Comparison of ENCODE assay signal across 21 cellular contexts in genomic region chr18:48371854-48372598, GRCh38. TPM values are rescaled to one million over a fixed set of nuclear protein-coding genes. Genes with fewer than 3 reads are reported as not detected.
DNase-seq lines count a peak whose midpoint lies in the region; ATAC-seq, FAIRE-seq and TF ChIP-seq lines count a peak whose summit lies in the region.
"Had no signal": no experiment of that assay in that cellular context is flagged by ENCODE, and none has a peak within 500 bp of the region (broad histone marks: within the 10 kb centered on the region; RNA-seq: fewer than 3 reads in every experiment).

No MANE protein-coding gene starts in this region.

- no peak for DNase-seq in SK-N-SH
- DNase-seq in HepG2 (ENCODE audit: low spot score) = no peak
- no peak for DNase-seq in right lobe of liver
- DNase-seq in islet precursor cell = peak; percentile 33
- no peak for DNase-seq in activated naive CD4-positive, alpha-beta T cell treated with anti-CD3 and anti-CD28 coated beads, Interleukin-2, amount 50 U/mL, for 16 hours
- no peak for DNase-seq in activated T-cell treated with anti-CD3 and anti-CD28 coated beads, Interleukin-2, amount 50 U/mL, for 4 hours
- DNase-seq: COR-L47, DMS153, DMS79 treated with DMSO at 0.1 percent for 48 hours, EL, HCEC 1CT, HFFc6 had no signal

- in situ Hi-C loops in HepG2 (cut with HindIII; ENCODE audit: extremely low pct_ligation_motif_present, low pct_unique_long_range_greater_than_20kb) = no loop called here

- TF ChIP-seq POLR2A in HepG2 (IDR thresholded peaks at IDR 0.05; ENCODE audit: insufficient read depth in 1 of 2, low read depth in 2 of 2, low read length in 2 of 2) (no peak), right lobe of liver (IDR thresholded peaks at IDR 0.05) (no peak)

- H3F3A ChIP-seq in SK-N-SH (replicated peaks; ENCODE audit: insufficient read depth) = no peaks in the 10 kb centered on the region

- intact Hi-C loops in HepG2 (cut with micrococcal nuclease; ENCODE audit: unreplicated experiment) (no loop called here), right lobe of liver (cut with DNase I) (no loop called here)

- no peaks in the 10 kb centered on the region for H3K4me1 Mint-ChIP-seq in activated T-cell treated with anti-CD3 and anti-CD28 coated beads, Interleukin-2, amount 50 U/mL, for 4 hours (ENCODE audit: low read depth)
- H3K4me1 Mint-ChIP-seq: CD14-positive monocyte had no signal

- POLR2A ChIA-PET in SK-N-SH (lab: Yijun Ruan, JAX) (no interaction called here), HepG2 (lab: Yijun Ruan, JAX) (no interaction called here)

- no peak for ATAC-seq in SK-N-SH treated with all-trans-retinoic acid at 6 μM for 48 hours
- no peak for ATAC-seq in HepG2
- ATAC-seq in right lobe of liver = no peak
- ATAC-seq in activated T-cell treated with anti-CD3 and anti-CD28 coated beads, Interleukin-2, amount 50 U/mL, for 4 hours = no peak
- ATAC-seq in GM21381 (IDR thresholded peaks at IDR 0.05; ENCODE audit: unreplicated experiment) = no peak
- ATAC-seq: CD8-positive, alpha-beta T cell had no signal

- H3K9ac ChIP-seq in SK-N-SH (no peak overlapping the region), HepG2 (ENCODE audit: insufficient read depth, low read depth, low read length) (no peak overlapping the region)

- H3K4me2 ChIP-seq in SK-N-SH (no peak overlapping the region), HepG2 (ENCODE audit: low read depth, low read length) (no peak overlapping the region)

- H3K27ac ChIP-seq in SK-N-SH (ENCODE audit: low read depth in 2 of 2, low read length in 1 of 2) (peak overlapping the region in 1 of 2 experiments; percentile 47; a peak in 1 of 4 replicates), HepG2 (ENCODE audit: extremely low read length, insufficient read depth, low read length) (no peak overlapping the region), right lobe of liver (no peak overlapping the region)
- H3K27ac ChIP-seq: 22Rv1 had no signal

- H3K4me1 ChIP-seq in SK-N-SH (ENCODE audit: control insufficient read depth in 1 of 2, insufficient read depth in 2 of 2, low read depth in 1 of 2, low read length in 1 of 2) = peaks cover 0 to 34% of the 10 kb centered on the region in 2 experiments; a peak in 1 of 4 replicates
- no peaks in the 10 kb centered on the region for H3K4me1 ChIP-seq in HepG2 (ENCODE audit: insufficient read depth, low read length)
- no peaks in the 10 kb centered on the region for H3K4me1 ChIP-seq in right lobe of liver

- H3K4me3 Mint-ChIP-seq in activated T-cell treated with anti-CD3 and anti-CD28 coated beads, Interleukin-2, amount 50 U/mL, for 4 hours = no peak overlapping the region
- H3K4me3 Mint-ChIP-seq: CD14-positive monocyte; CD8-positive, alpha-beta T cell; HFFc6 had no signal

- no peaks in the 10 kb centered on the region for H3K36me3 ChIP-seq in SK-N-SH (replicated peaks in 1 of 2; ENCODE audit: control insufficient read depth in 1 of 2, insufficient read depth in 2 of 2, low read length in 1 of 2)
- no peaks in the 10 kb centered on the region for H3K36me3 ChIP-seq in HepG2 (replicated peaks in 1 of 2; ENCODE audit: control insufficient read depth in 1 of 2, insufficient read depth in 2 of 2, low read length in 2 of 2)
- H3K36me3 ChIP-seq in right lobe of liver = no peaks in the 10 kb centered on the region

- no peak for TF ChIP-seq CTCF in SK-N-SH (IDR thresholded peaks at IDR 0.05)
- no peak for TF ChIP-seq CTCF in HepG2 (CRISPR knock-in tag; IDR thresholded peaks at IDR 0.05)
- no peak for TF ChIP-seq CTCF in right lobe of liver (IDR thresholded peaks at IDR 0.05)

- H3K9me3 Mint-ChIP-seq in activated T-cell treated with anti-CD3 and anti-CD28 coated beads, Interleukin-2, amount 50 U/mL, for 4 hours = peaks cover 5% of the 10 kb centered on the region
- H3K9me3 Mint-ChIP-seq: CD8-positive, alpha-beta T cell; HFFc6 had no signal

- FAIRE-seq in HepG2 (lab: Jason Lieb, UNC) = no peak
- FAIRE-seq: D721Med, G401.6, HTR-8/SVneo had no signal

- no TSS peak for BruUV-seq in HepG2 (replicated peaks; lab: Mats Ljungman, UMichigan)

- TF ChIP-seq RAD21 in SK-N-SH (IDR thresholded peaks at IDR 0.05; ENCODE audit: low read length) = no peak
- no peak for TF ChIP-seq RAD21 in HepG2 (CRISPR knock-in tag; IDR thresholded peaks at IDR 0.05)

- TF ChIP-seq EP300 in SK-N-SH (IDR thresholded peaks at IDR 0.05; ENCODE audit: borderline replicate concordance in 1 of 2, low read depth in 1 of 2, low read length in 1 of 2) (no peak), HepG2 (IDR thresholded peaks at IDR 0.05; ENCODE audit: low read depth in 2 of 2, low read length in 2 of 2) (no peak), HepG2 (CRISPR knock-in tag; IDR thresholded peaks at IDR 0.05; ENCODE audit: borderline replicate concordance) (no peak)

- H3K36me3 Mint-ChIP-seq in activated T-cell treated with anti-CD3 and anti-CD28 coated beads, Interleukin-2, amount 50 U/mL, for 4 hours (ENCODE audit: insufficient read depth) = no peaks in the 10 kb centered on the region
- H3K36me3 Mint-ChIP-seq: CD14-positive monocyte; CD8-positive, alpha-beta T cell had no signal

- 70% methylated on average over 7 of the region's 7 CpGs for WGBS in SK-N-SH (ENCODE audit: low lambda C conversion rate)
- WGBS in HepG2 (ENCODE audit: low lambda C conversion rate) = 34% methylated on average over 7 of the region's 7 CpGs
- WGBS in right lobe of liver (ENCODE audit: insufficient coverage, low coverage, low lambda C conversion rate, missing lambda C conversion rate) = 79% methylated on average over 5 of the region's 7 CpGs

- H3K4me3 ChIP-seq in SK-N-SH (ENCODE audit: low read depth in 2 of 2, low read length in 1 of 2) (no peak overlapping the region), HepG2 (replicated peaks in 1 of 3; ENCODE audit: insufficient read depth in 1 of 3, low read depth in 2 of 3, low read length in 3 of 3) (no peak overlapping the region), right lobe of liver (no peak overlapping the region)

- H2AFZ ChIP-seq in SK-N-SH (ENCODE audit: low read depth) (no peak overlapping the region), HepG2 (ENCODE audit: low read length) (no peak overlapping the region)

- H3K9me3 ChIP-seq in SK-N-SH = no peaks in the 10 kb centered on the region
- H3K9me3 ChIP-seq in HepG2 (ENCODE audit: low read length) = no peaks in the 10 kb centered on the region
- H3K9me3 ChIP-seq in right lobe of liver = no peaks in the 10 kb centered on the region

- CTCF ChIA-PET in SK-N-SH (lab: Yijun Ruan, JAX) = interaction anchor here (1.1 kb wide), 2 partner anchors 12 to 93 kb away, joined by 3 to 5 read pairs; no protein-coding TSS in a partner anchor
- CTCF ChIA-PET in HepG2 (lab: Yijun Ruan, JAX; ENCODE audit: low intra/inter-chr PET ratio, low total read pairs) = no interaction called here

- H3K79me2 ChIP-seq in SK-N-SH (ENCODE audit: insufficient read depth) = no peaks in the 10 kb centered on the region
- no peaks in the 10 kb centered on the region for H3K79me2 ChIP-seq in HepG2 (ENCODE audit: insufficient read depth, low read length)

- no peaks in the 10 kb centered on the region for H3K9me2 ChIP-seq in SK-N-SH

- no peaks in the 10 kb centered on the region for H4K20me1 ChIP-seq in SK-N-SH (ENCODE audit: insufficient read depth)
- H4K20me1 ChIP-seq in HepG2 (ENCODE audit: insufficient read depth, low read length) = no peaks in the 10 kb centered on the region

- H3K27me3 ChIP-seq in SK-N-SH (ENCODE audit: insufficient read depth) (no peaks in the 10 kb centered on the region; the same call in 1 of the 2 replicates), HepG2 (ENCODE audit: control insufficient read depth in 1 of 2, insufficient read depth in 2 of 2, low read length in 2 of 2) (peaks cover 3 to 12% of the 10 kb centered on the region in 2 experiments; a peak in 3 of 5 replicates), right lobe of liver (no peaks in the 10 kb centered on the region)

- H3K27me3 Mint-ChIP-seq in activated T-cell treated with anti-CD3 and anti-CD28 coated beads, Interleukin-2, amount 50 U/mL, for 4 hours (ENCODE audit: low read depth) = peaks cover 13% of the 10 kb centered on the region

TF ChIP-seq in SK-N-SH treated with all-trans-retinoic acid at 6 μM for 48 hours, 23 proteins besides CTCF, POLR2A, EP300 and RAD21 (continues in another document):
- no peak for TF ChIP-seq ZFP30 (CRISPR knock-in tag; IDR thresholded peaks at IDR 0.05)
- no peak for TF ChIP-seq ZNF8 (CRISPR knock-in tag; IDR thresholded peaks at IDR 0.05)

TF ChIP-seq in HepG2, 621 proteins besides CTCF, POLR2A, EP300 and RAD21 (continues in another document):
- TF ChIP-seq ZFP41 (CRISPR knock-in tag; IDR thresholded peaks at IDR 0.05; ENCODE audit: borderline replicate concordance) (no peak), DNMT1 (CRISPR knock-in tag; IDR thresholded peaks at IDR 0.05) (no peak)

RNA-seq across cellular contexts. Expression of gene ZBTB7C, which starts 37.2 kb away (rescaled TPM):
- polyA plus RNA-seq in SK-N-SH (2012; rRNA removed) (0.05 and 0.15 TPM in 2 replicates), HepG2 (2011; rRNA removed) (0.01 TPM in 1 of 2 replicates, not detected in the other)
- 0.08 and 0.12 TPM in 2 replicates for polyA plus RNA-seq in SK-N-SH (2012; cell fraction: cytosol; rRNA removed)
- polyA plus RNA-seq in SK-N-SH (2012; cell fraction: nucleus; rRNA removed) = 0.04 and 0.05 TPM in 2 replicates
- total RNA-seq in HepG2 (2016; rRNA removed; fragmentation: Illumina TruSeq; extraction: Trizol) (0.04 TPM in 1 of 2 replicates, not detected in the other), right lobe of liver (1 to 10 TPM; 1.1 to 1.7 (median 1.3) TPM)
- 0.10 TPM in 1 of 2 replicates, not detected in the other for total RNA-seq in HepG2 (2016; cell fraction: cytosol; rRNA removed; fragmentation: Illumina TruSeq; extraction: Trizol; ENCODE audit: low read depth)
- 0.02 TPM in 1 of 2 replicates, not detected in the other for total RNA-seq in HepG2 (2016; cell fraction: insoluble cytoplasmic fraction; rRNA removed; fragmentation: Illumina TruSeq; extraction: Trizol)
- 0.07 TPM in 1 of 2 replicates, not detected in the other for total RNA-seq in HepG2 (2016; cell fraction: membrane; rRNA removed; fragmentation: Illumina TruSeq; extraction: Trizol)
- 0.06 TPM in 1 of 2 replicates, not detected in the other for total RNA-seq in HepG2 (2016; cell fraction: nucleus; rRNA removed; fragmentation: Illumina TruSeq; extraction: Trizol)
- polyA plus RNA-seq in HepG2 (2011; cell fraction: cytosol; rRNA removed) = 0.01 TPM in 1 of 2 replicates, not detected in the other
- polyA plus RNA-seq in HepG2 (2011; cell fraction: nucleus; rRNA removed) = not detected in 2 replicates
- polyA plus RNA-seq in HepG2 (2012) = 0.03 and 0.09 TPM in 2 replicates
- polyA plus RNA-seq in HepG2 (2016; cell fraction: cytosol; fragmentation: Illumina TruSeq; extraction: Trizol; ENCODE audit: low read depth) = not detected in 2 replicates
- polyA plus RNA-seq in HepG2 (2016; cell fraction: insoluble cytoplasmic fraction; fragmentation: Illumina TruSeq; extraction: Trizol; ENCODE audit: low read depth) = not detected in 2 replicates
- not detected in 2 replicates for polyA plus RNA-seq in HepG2 (2016; cell fraction: membrane; fragmentation: Illumina TruSeq; extraction: Trizol; ENCODE audit: low read depth)
- polyA plus RNA-seq in HepG2 (2016; cell fraction: nucleus; fragmentation: Illumina TruSeq; extraction: Trizol; ENCODE audit: insufficient read depth, low read depth) = not detected in 2 replicates
- 0.12 and 4.7 TPM in 2 replicates for polyA minus RNA-seq in HepG2 (2011; rRNA and poly(A)+ RNA removed; ENCODE audit: low replicate concordance)
- not detected in 2 replicates for polyA minus RNA-seq in HepG2 (2011; cell fraction: cytosol; rRNA and poly(A)+ RNA removed)
- polyA minus RNA-seq in HepG2 (2011; cell fraction: nucleus; rRNA and poly(A)+ RNA removed) = 0.13 TPM in 1 of 2 replicates, not detected in the other
- total RNA-seq in activated T-cell treated with anti-CD3 and anti-CD28 coated beads, Interleukin-2, amount 50 U/mL, for 4 hours = under 1 TPM in 2 of 3 donors, not detected in 1; 0.05 to 0.29 TPM
- total RNA-seq: CD8-positive, alpha-beta T cell; HFFc6 had no signal
- polyA plus RNA-seq: BJ had no signal
